In genomic region chr17:59106463-59107305, GRCh38 we compare ENCODE assay signal across 8 cellular contexts. TPM values are rescaled to one million over a fixed set of nuclear protein-coding genes. Genes with fewer than 3 reads are reported as not detected.
DNase-seq lines count a peak whose midpoint lies in the region; FAIRE-seq and TF ChIP-seq lines count a peak whose summit lies in the region.

Gene TRIM37, minus strand, starts transcription at chr17:59106880. Its CDS starts 419 bp downstream, at chr17:59106461.

- H3K27ac Mint-ChIP-seq in activated naive CD4-positive, alpha-beta T cell treated with anti-CD3 and anti-CD28 coated beads for 36 hours: peak within 1 kb of the TSS; percentile 89

- peaks cover 54% of the 10 kb centered on the region for H3K4me1 Mint-ChIP-seq in activated naive CD4-positive, alpha-beta T cell treated with anti-CD3 and anti-CD28 coated beads for 36 hours (ENCODE audit: low read depth)

- peak within 1 kb of the TSS; percentile 96 for H3K4me3 Mint-ChIP-seq in activated naive CD4-positive, alpha-beta T cell treated with anti-CD3 and anti-CD28 coated beads for 36 hours

- H3K4me1 ChIP-seq in neutrophil (ENCODE audit: control insufficient read depth in 1 of 2, insufficient read depth in 1 of 2, low read depth in 1 of 2, low read length in 1 of 2): peaks cover 14 to 17% of the 10 kb centered on the region in 2 experiments

- CTCF ChIA-PET in activated naive CD4-positive, alpha-beta T cell treated with anti-CD3 and anti-CD28 coated beads for 36 hours (lab: Charles Lee): interaction anchor here (1.7 kb wide), 1 partner anchor 49 kb away, joined by 3 read pairs; the partner anchor contains the start of gene PRR11

- H3K27me3 Mint-ChIP-seq in activated naive CD4-positive, alpha-beta T cell treated with anti-CD3 and anti-CD28 coated beads for 36 hours (ENCODE audit: low read depth): no peaks in the 10 kb centered on the region

- FAIRE-seq in frontal cortex (lab: Jason Lieb, UNC): no peak

- no peaks in the 10 kb centered on the region for H3K27me3 ChIP-seq in neutrophil

- DNase-seq in GM04504 (ENCODE audit: low read depth): peak; percentile 96
- DNase-seq in HFF-Myc (ENCODE audit: extremely low read depth, low read depth): peak; percentile 95
- peak; percentile 99 for DNase-seq in NAMALWA (ENCODE audit: low spot score)
- peak; percentile 99 for DNase-seq in SK-N-DZ (ENCODE audit: low spot score)
- peak; percentile 99 for DNase-seq in activated naive CD4-positive, alpha-beta T cell treated with anti-CD3 and anti-CD28 coated beads for 36 hours
- DNase-seq in frontal cortex (ENCODE audit: low spot score in 2 of 2): peak; percentile 91 to 96
- peak; percentile 71 to 97 (median 93) for DNase-seq in substantia nigra (lab: John Stamatoyannopoulos, UW)

- peak within 1 kb of the TSS; percentile 92 for H3K4me3 ChIP-seq in HFF-Myc (replicated peaks; ENCODE audit: low read depth, low read length)
- H3K4me3 ChIP-seq in neutrophil (ENCODE audit: low read depth in 1 of 2, low read length in 1 of 2): peak within 1 kb of the TSS; percentile 59 to 81

- no peaks in the 10 kb centered on the region for H3K9me3 ChIP-seq in neutrophil

- H3K27ac ChIP-seq in neutrophil (peak within 1 kb of the TSS; percentile 86), substantia nigra (ENCODE audit: low read depth, low read length, poor library complexity, severe bottlenecking) (peak within 1 kb of the TSS; percentile 87)

- TF ChIP-seq CTCF in HFF-Myc (IDR thresholded peaks at IDR 0.05; ENCODE audit: low read depth, low read length, missing control alignments): peak; percentile 2
- TF ChIP-seq CTCF in neutrophil (IDR thresholded peaks at IDR 0.05): peak; percentile 49

- intact Hi-C loops in activated naive CD4-positive, alpha-beta T cell treated with anti-CD3 and anti-CD28 coated beads for 36 hours (cut with micrococcal nuclease): loop anchor here (1.0 to 5.0 kb wide), 11 partner anchors 49 to 769 kb away; partner anchors contain the start of genes CLTC, GDPD1, PRR11 and RAD51C

- peaks cover 7% of the 10 kb centered on the region for H3K36me3 ChIP-seq in neutrophil

- peaks cover 23% of the 10 kb centered on the region for H3K36me3 Mint-ChIP-seq in activated naive CD4-positive, alpha-beta T cell treated with anti-CD3 and anti-CD28 coated beads for 36 hours (ENCODE audit: low read depth)

- no peaks in the 10 kb centered on the region for H3K9me3 Mint-ChIP-seq in activated naive CD4-positive, alpha-beta T cell treated with anti-CD3 and anti-CD28 coated beads for 36 hours

RNA-seq across cellular contexts. Expression of gene TRIM37, which starts in this region (rescaled TPM):
- 46.7 and 51.1 TPM in 2 replicates for polyA plus RNA-seq in SK-N-DZ (2014; cell fraction: cytosol; rRNA removed)
- polyA plus RNA-seq in SK-N-DZ (2014; cell fraction: nucleus; rRNA removed): 32.2 and 32.5 TPM in 2 replicates
- total RNA-seq in activated naive CD4-positive, alpha-beta T cell treated with anti-CD3 and anti-CD28 coated beads for 36 hours: 10 to 100 TPM; 19.9 to 24.1 TPM
- 134 TPM for total RNA-seq in frontal cortex

Comparison
In these comparisons a context has a peak if more than half of its experiments do, and no peak if none do; other contexts are left out.
1. Peak in every context shown above with its lines: DNase-seq, H3K4me3 ChIP-seq and H3K27ac ChIP-seq.